18 cellular contexts compared by ENCODE assay signal in the genomic region with DNA sequence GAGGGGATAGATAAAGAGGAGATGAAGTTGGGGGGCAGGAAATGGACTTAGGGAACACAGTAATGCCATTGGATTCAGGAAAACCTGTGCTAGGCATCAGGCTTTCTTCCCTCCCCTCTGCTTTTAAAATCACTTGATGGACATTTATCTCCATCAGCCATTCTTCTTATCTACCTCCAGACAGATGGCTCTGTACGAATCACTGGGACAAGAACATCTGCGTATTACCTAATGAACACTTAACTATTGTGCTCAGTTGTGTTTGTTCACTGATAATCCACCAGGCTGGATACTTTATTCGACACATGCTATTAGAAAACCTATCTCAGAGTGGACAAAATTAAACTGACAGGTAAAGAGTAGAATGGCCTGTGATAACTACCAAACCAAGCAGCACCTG. TPM values are rescaled to one million over a fixed set of nuclear protein-coding genes. Genes with fewer than 3 reads are reported as not detected.
DNase-seq lines count a peak whose midpoint lies in the region; ATAC-seq and FAIRE-seq lines count a peak whose summit lies in the region.
"Had no signal": no experiment of that assay in that cellular context is flagged by ENCODE, and none has a peak within 500 bp of the region (broad histone marks: within the 10 kb centered on the region; RNA-seq: fewer than 3 reads in every experiment).

No MANE protein-coding gene starts in this region.

- no peaks in the 10 kb centered on the region for H3K27me3 Mint-ChIP-seq in naive thymus-derived CD8-positive, alpha-beta T cell

- peaks cover 0 to 3% (median 0%) of the 10 kb centered on the region in 4 donors for H3K4me1 Mint-ChIP-seq in naive thymus-derived CD8-positive, alpha-beta T cell

- peak; percentile 23 for FAIRE-seq in GM19239 (lab: Jason Lieb, UNC)

- no peak overlapping the region for H3K4me3 Mint-ChIP-seq in naive thymus-derived CD8-positive, alpha-beta T cell

- POLR2A ChIA-PET in naive thymus-derived CD8-positive, alpha-beta T cell (lab: Charles Lee) = no interaction called here

- no peak overlapping the region for H3K27ac Mint-ChIP-seq in naive thymus-derived CD8-positive, alpha-beta T cell

- DNase-seq in GM19239 (ENCODE audit: insufficient read length, low spot score) (no peak), NCI-H1694 (lab: John Stamatoyannopoulos, UW) (peak; percentile 3), NCI-H82 treated with DMSO at 0.1 percent for 48 hours (lab: John Stamatoyannopoulos, UW; ENCODE audit: unreplicated experiment) (peak; percentile 88), left kidney (ENCODE audit: low read depth, low spot score) (peak; percentile 19)
- no peak for DNase-seq in naive thymus-derived CD8-positive, alpha-beta T cell
- DNase-seq: ACHN, AML-193, COR-L47, H7, IMR-90, Kasumi-1, MM.1S, NCI-H1105 treated with DMSO at 0.1 percent for 48 hours, NCI-H2081, NCI-H345, NCI-H748 treated with DMSO at 0.1 percent for 48 hours had no signal

- H3K36me3 Mint-ChIP-seq in naive thymus-derived CD8-positive, alpha-beta T cell = peaks cover 5 to 88% (median 24%) of the 10 kb centered on the region in 3 donors

- H3K9me3 Mint-ChIP-seq in naive thymus-derived CD8-positive, alpha-beta T cell = no peaks in the 10 kb centered on the region

- no peak for ATAC-seq in HG02759 (IDR thresholded peaks at IDR 0.05; ENCODE audit: unreplicated experiment)
- no peak for ATAC-seq in naive thymus-derived CD8-positive, alpha-beta T cell
- no peak for ATAC-seq in HG03469 (IDR thresholded peaks at IDR 0.05; ENCODE audit: unreplicated experiment)

RNA-seq across cellular contexts. Expression of a gene that starts 40.0 kb away (rescaled TPM):
- total RNA-seq in naive thymus-derived CD8-positive, alpha-beta T cell = 10 to 100 TPM; 57.0 to 57.7 TPM
- polyA plus RNA-seq in naive thymus-derived CD8-positive, alpha-beta T cell = 10 to 100 TPM; 15.2 to 25.4 (median 18.6) TPM

Comparison
In these comparisons a context has a peak if more than half of its experiments do, and no peak if none do; other contexts are left out.
1. DNase-seq: peak in NCI-H1694 (single experiment), NCI-H82 treated with DMSO at 0.1 percent for 48 hours (single experiment) and left kidney (single experiment); none in GM19239 (single experiment) and naive thymus-derived CD8-positive, alpha-beta T cell (0 of 10).